Comparison of ENCODE assay signal across 21 cellular contexts in the genomic region with DNA sequence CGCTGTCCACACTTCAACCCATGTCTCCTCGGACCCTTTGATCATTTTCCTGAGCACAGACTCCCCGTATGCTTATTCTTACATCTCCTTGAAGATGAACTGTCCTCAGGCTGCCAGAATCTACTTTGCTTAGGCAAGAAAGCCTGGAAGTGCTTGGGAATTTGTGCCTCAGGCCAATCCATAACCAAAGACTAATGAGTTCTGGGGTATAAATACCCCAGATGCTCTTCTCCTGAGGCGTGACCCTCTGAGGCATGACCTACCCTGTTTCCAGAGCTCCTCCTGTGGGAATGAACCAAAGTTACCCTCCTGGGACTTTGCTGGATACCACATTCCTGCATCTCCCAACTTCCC. TPM values are rescaled to one million over a fixed set of nuclear protein-coding genes. Genes with fewer than 3 reads are reported as not detected.
DNase-seq lines count a peak whose midpoint lies in the region; ATAC-seq, FAIRE-seq and TF ChIP-seq lines count a peak whose summit lies in the region.
"Had no signal": no experiment of that assay in that cellular context is flagged by ENCODE, and none has a peak within 500 bp of the region (broad histone marks: within the 10 kb centered on the region; RNA-seq: fewer than 3 reads in every experiment).

No MANE protein-coding gene starts in this region.

- H3K27ac ChIP-seq in esophagus muscularis mucosa (replicated peaks in 1 of 4) (peak overlapping the region; percentile 67 to 74 (median 68)), mesodermal cell (ENCODE audit: low read depth, low read length, severe bottlenecking) (peak overlapping the region; percentile 78), stomach (peak overlapping the region in 4 of 5 donors; percentile 65 to 86 (median 71)), ascending aorta (no peak overlapping the region), kidney (ENCODE audit: low read depth in 2 of 2, low read length in 2 of 2) (no peak overlapping the region)

- TF ChIP-seq CTCF in esophagus muscularis mucosa (IDR thresholded peaks at IDR 0.05) (no peak), stomach (IDR thresholded peaks at IDR 0.05) (no peak), ascending aorta (IDR thresholded peaks at IDR 0.05) (no peak), kidney (IDR thresholded peaks at IDR 0.05; ENCODE audit: borderline replicate concordance, extremely low read depth, insufficient read depth) (no peak)

- H3K27me3 ChIP-seq in esophagus muscularis mucosa (no peaks in the 10 kb centered on the region), stomach (peaks cover 0 to 2% (median 0%) of the 10 kb centered on the region in 3 donors), ascending aorta (no peaks in the 10 kb centered on the region)

- TF ChIP-seq POLR2A in esophagus muscularis mucosa (IDR thresholded peaks at IDR 0.05; ENCODE audit: low read depth) (no peak), stomach (IDR thresholded peaks at IDR 0.05) (no peak)

- DNase-seq in EL (peak; percentile 8), esophagus muscularis mucosa (ENCODE audit: extremely low spot score) (no peak), stomach (no peak), ascending aorta (ENCODE audit: low spot score in 2 of 2) (no peak), kidney (no peak), ecto neural progenitor cell (ENCODE audit: low spot score) (no peak)
- DNase-seq: activated CD4-positive, alpha-beta T cell treated with anti-CD3 and anti-CD28 coated beads for 48 hours; activated naive CD4-positive, alpha-beta T cell treated with anti-CD3 and anti-CD28 coated beads for 36 hours; CD8-positive, alpha-beta memory T cell; head of caudate nucleus; Karpas-422; NCI-H1105; NCI-H2107; NCI-H748 treated with DMSO at 0.1 percent for 48 hours had no signal

- peaks cover 5 to 36% (median 22%) of the 10 kb centered on the region in 4 donors for H3K4me1 ChIP-seq in esophagus muscularis mucosa
- H3K4me1 ChIP-seq in mesodermal cell (ENCODE audit: control insufficient read depth, insufficient read depth, low read length, poor library complexity, severe bottlenecking) = peaks cover 12% of the 10 kb centered on the region
- H3K4me1 ChIP-seq in stomach = peaks cover 0 to 24% (median 5%) of the 10 kb centered on the region in 4 donors
- H3K4me1 ChIP-seq in ascending aorta = no peaks in the 10 kb centered on the region
- no peaks in the 10 kb centered on the region for H3K4me1 ChIP-seq in kidney (ENCODE audit: control insufficient read depth in 1 of 2, insufficient read depth in 1 of 2, low read depth in 1 of 2, low read length in 2 of 2)

- H3K4me3 ChIP-seq in esophagus muscularis mucosa (peak overlapping the region in 2 of 4 donors; percentile 16 to 37), mesodermal cell (ENCODE audit: extremely low read depth, insufficient read depth, low read length, poor library complexity, severe bottlenecking) (no peak overlapping the region), stomach (no peak overlapping the region), ascending aorta (no peak overlapping the region), kidney (ENCODE audit: low read length in 2 of 2) (no peak overlapping the region)

- no peak for ATAC-seq in HG03108 (IDR thresholded peaks at IDR 0.05; ENCODE audit: unreplicated experiment)

- TF ChIP-seq EP300 in esophagus muscularis mucosa (IDR thresholded peaks at IDR 0.05) (no peak), stomach (IDR thresholded peaks at IDR 0.05) (no peak)

- no peak for FAIRE-seq in kidney (lab: Jason Lieb, UNC)
- FAIRE-seq: TTC549 had no signal

- 51% methylated on average over 4 of the region's 4 CpGs for WGBS in esophagus muscularis mucosa
- WGBS in mesodermal cell (ENCODE audit: insufficient coverage in 2 of 2), 2 experiments = 89 to 92% methylated on average over 3 to 4 of the region's 4 CpGs
- 45 to 69% (median 67%) methylated on average over 4 of the region's 4 CpGs for WGBS in stomach, 5 donors

- H3K9me3 ChIP-seq in esophagus muscularis mucosa (no peaks in the 10 kb centered on the region), mesodermal cell (ENCODE audit: control insufficient read depth, low read length) (peaks cover 4% of the 10 kb centered on the region), stomach (no peaks in the 10 kb centered on the region), ascending aorta (no peaks in the 10 kb centered on the region), kidney (ENCODE audit: control insufficient read depth in 1 of 2, low read length in 2 of 2) (no peaks in the 10 kb centered on the region)

- no peak overlapping the region for H3K9ac ChIP-seq in kidney (ENCODE audit: low read length in 2 of 2)

- intact Hi-C loops in esophagus muscularis mucosa (cut with DNase I) = no loop called here
- intact Hi-C loops in stomach (cut with DNase I; ENCODE audit: low total_unique reads) = no loop called here
- intact Hi-C loops in ascending aorta (cut with DNase I) = no loop called here
- intact Hi-C loops in kidney (cut with DNase I) = no loop called here

- H3K36me3 ChIP-seq in esophagus muscularis mucosa = no peaks in the 10 kb centered on the region
- no peaks in the 10 kb centered on the region for H3K36me3 ChIP-seq in mesodermal cell (ENCODE audit: control insufficient read depth, insufficient read depth, low read length)
- no peaks in the 10 kb centered on the region for H3K36me3 ChIP-seq in stomach
- H3K36me3 ChIP-seq in ascending aorta = no peaks in the 10 kb centered on the region
- no peaks in the 10 kb centered on the region for H3K36me3 ChIP-seq in kidney (ENCODE audit: control insufficient read depth in 1 of 2, insufficient read depth in 2 of 2, low read length in 2 of 2)

RNA-seq across cellular contexts. Expression of gene TEKT3, which starts 10.1 kb away (rescaled TPM):
- total RNA-seq in esophagus muscularis mucosa (not detected), stomach (under 1 TPM in 1 of 5 donors, not detected in 4; 0.92 TPM), ascending aorta (not detected), kidney (1.4 TPM)
- polyA plus RNA-seq in mesodermal cell (2013, experiment 1 of 2) = 1.4 TPM
- polyA plus RNA-seq in mesodermal cell (2013, experiment 2 of 2) = 1.1 TPM
- polyA plus RNA-seq in stomach (1 to 10 TPM in 1 of 3 donors, under 1 TPM in 1, not detected in 1; 0.65 to 2.7 TPM), kidney (ENCODE audit: insufficient read depth, low read depth, low replicate concordance) (not detected)
- total RNA-seq: activated naive CD4-positive, alpha-beta T cell treated with anti-CD3 and anti-CD28 coated beads for 36 hours; CD8-positive, alpha-beta memory T cell; Daoy; epithelial cell of proximal tubule; HT-29; mononuclear cell had no signal
- polyA plus RNA-seq: CD8-positive, alpha-beta memory T cell had no signal

Comparison
In these comparisons a context has a peak if more than half of its experiments do, and no peak if none do; other contexts are left out.
1. H3K27ac ChIP-seq: peak in esophagus muscularis mucosa (4 of 4), mesodermal cell (single experiment) and stomach (4 of 5); none in ascending aorta (0 of 2) and kidney (0 of 2).